ENCODE assay signal across 33 cellular contexts in the genomic region with DNA sequence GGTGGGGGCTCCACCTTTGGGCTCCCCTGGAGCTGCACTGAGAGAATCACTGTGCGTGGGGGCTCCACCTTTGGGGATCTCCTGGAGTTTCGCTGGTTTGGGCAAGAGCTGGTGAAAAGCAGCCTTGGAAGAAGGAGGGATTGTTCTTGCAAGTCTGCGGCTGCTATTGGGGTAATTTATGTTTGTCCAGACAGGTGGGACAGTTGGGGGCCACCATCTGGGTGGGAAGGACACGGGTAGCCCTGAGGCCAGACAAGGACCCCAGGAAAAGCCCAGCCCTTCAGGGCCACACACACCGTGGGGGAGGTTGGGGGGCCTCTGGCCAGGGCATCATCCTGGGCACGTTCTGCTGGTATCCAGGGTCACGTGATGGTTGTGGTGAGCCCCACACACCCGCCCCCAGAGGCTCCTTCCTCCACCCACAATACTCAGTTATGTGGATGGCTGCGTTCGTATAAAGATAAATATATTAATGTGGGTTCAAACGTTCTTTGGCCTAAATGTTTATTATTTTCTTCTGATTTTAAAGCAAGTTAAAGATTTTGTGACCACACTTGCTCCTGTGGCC. TPM values are rescaled to one million over a fixed set of nuclear protein-coding genes. Genes with fewer than 3 reads are reported as not detected.
"Had no signal": no experiment of that assay in that cellular context is flagged by ENCODE, and none has a peak within 500 bp of the region (broad histone marks: within the 10 kb centered on the region; RNA-seq: fewer than 3 reads in every experiment).

No MANE protein-coding gene starts in this region.

- H3K27ac Mint-ChIP-seq: activated B cell treated with CpG ODN at 0.5 μM for 24 hours; activated CD4-positive, alpha-beta T cell treated with anti-CD3 and anti-CD28 coated beads, Interleukin-2, amount 10 ng/mL, durations not matched to agents 24 days and 14 days; activated naive CD4-positive, alpha-beta T cell treated with anti-CD3 and anti-CD28 coated beads for 36 hours; activated naive CD8-positive, alpha-beta T cell; activated T-helper 17 cell treated with anti-CD3 and anti-CD28 coated beads, Interleukin-2, amount 50 U/mL, for 72 hours; T-helper 2 cell treated with Interferon-gamma antibody and Interleukin-4, amounts not matched to agents 5 μg/mL and 100 μg/mL, for 36 hours had no signal

- H3K9me3 ChIP-seq: colonic mucosa, SJCRH30, SK-N-SH had no signal

- H3K4me2 ChIP-seq: SK-N-SH had no signal

- DNase-seq: activated B cell treated with CpG ODN at 0.5 μM for 24 hours; activated CD4-positive, alpha-beta T cell treated with anti-CD3 and anti-CD28 coated beads for 1 hour; activated CD4-positive, alpha-beta T cell treated with anti-CD3 and anti-CD28 coated beads, Interleukin-2, amount 10 ng/mL, durations not matched to agents 24 days and 14 days; activated CD4-positive, alpha-beta T cell treated with anti-CD3 and anti-CD28 coated beads, Interleukin-2, amount 50 U/mL, for 48 hours; activated gamma-delta T cell; activated naive CD4-positive, alpha-beta T cell treated with anti-CD3 and anti-CD28 coated beads for 36 hours; activated T-cell treated with anti-CD3 and anti-CD28 coated beads for 4 hours; activated T-cell treated with anti-CD3 and anti-CD28 coated beads, Interleukin-2, amount 50 U/mL, for 48 hours; amygdala; brain microvascular endothelial cell; cerebellar nuclear complex; colonic mucosa; MV-4-11; NCI-H1105; NCI-H1436; NCI-H1694 treated with DMSO at 0.1 percent for 48 hours; NCI-H2029 treated with DMSO at 0.1 percent for 48 hours; NCI-H345; NCI-H510A; NCI-H526 treated with DMSO at 0.1 percent for 48 hours; NCI-H82; SJCRH30; SK-N-SH had no signal

- H3K4me3 Mint-ChIP-seq: activated B cell treated with CpG ODN at 0.5 μM for 24 hours; activated CD4-positive, alpha-beta T cell treated with anti-CD3 and anti-CD28 coated beads, Interleukin-2, amount 10 ng/mL, durations not matched to agents 24 days and 14 days; activated naive CD4-positive, alpha-beta T cell treated with anti-CD3 and anti-CD28 coated beads for 36 hours; activated naive CD8-positive, alpha-beta T cell; activated T-helper 17 cell treated with anti-CD3 and anti-CD28 coated beads, Interleukin-2, amount 50 U/mL, for 72 hours; T-helper 2 cell treated with Interferon-gamma antibody and Interleukin-4, amounts not matched to agents 5 μg/mL and 100 μg/mL, for 36 hours had no signal

- H3K4me1 ChIP-seq: colonic mucosa, SJCRH30 had no signal

- H3K4me3 ChIP-seq: cardiac muscle cell, colonic mucosa, SJCRH30 had no signal

- H3K36me3 Mint-ChIP-seq: activated naive CD8-positive, alpha-beta T cell had no signal

- H3K36me3 ChIP-seq: brain microvascular endothelial cell, cardiac muscle cell, colonic mucosa, SJCRH30 had no signal

- H3K4me1 Mint-ChIP-seq: activated B cell treated with CpG ODN at 0.5 μM for 24 hours; activated CD4-positive, alpha-beta T cell treated with anti-CD3 and anti-CD28 coated beads, Interleukin-2, amount 10 ng/mL, durations not matched to agents 24 days and 14 days had no signal

- H3K9ac ChIP-seq: SK-N-SH had no signal

- H3K27ac ChIP-seq: brain microvascular endothelial cell, cardiac muscle cell, colonic mucosa, SJCRH30 had no signal

- ATAC-seq: activated T-helper 17 cell treated with anti-CD3 and anti-CD28 coated beads, Interleukin-2, amount 50 U/mL, for 72 hours; Right ventricle myocardium inferior had no signal

- H3K9me3 Mint-ChIP-seq: activated CD4-positive, alpha-beta T cell treated with anti-CD3 and anti-CD28 coated beads, Interleukin-2, amount 10 ng/mL, durations not matched to agents 24 days and 14 days; activated naive CD4-positive, alpha-beta T cell treated with anti-CD3 and anti-CD28 coated beads for 36 hours; activated T-helper 17 cell treated with anti-CD3 and anti-CD28 coated beads, Interleukin-2, amount 50 U/mL, for 72 hours; T-helper 2 cell treated with Interferon-gamma antibody and Interleukin-4, amounts not matched to agents 5 μg/mL and 100 μg/mL, for 36 hours had no signal

- H3K27me3 Mint-ChIP-seq: activated naive CD8-positive, alpha-beta T cell; activated T-helper 17 cell treated with anti-CD3 and anti-CD28 coated beads, Interleukin-2, amount 50 U/mL, for 72 hours had no signal

- H3K27me3 ChIP-seq: brain microvascular endothelial cell, cardiac muscle cell, colonic mucosa had no signal

- H3K9me2 ChIP-seq: SK-N-SH had no signal

RNA-seq across cellular contexts. Expression of a gene that starts 47.7 kb away (rescaled TPM):
- total RNA-seq: activated B cell treated with CpG ODN at 0.5 μM for 24 hours; activated CD4-positive, alpha-beta T cell treated with anti-CD3 and anti-CD28 coated beads, Interleukin-2, amount 10 ng/mL, durations not matched to agents 24 days and 14 days; activated CD8-positive, alpha-beta memory T cell treated with anti-CD3 and anti-CD28 coated beads for 36 hours; activated naive CD4-positive, alpha-beta T cell treated with anti-CD3 and anti-CD28 coated beads for 36 hours; MCF 10A; OCI-LY7; RPMI7951; SJCRH30; T-helper 1 cell treated with Interleukin-12 subunit alpha and Interleukin-12 subunit beta and Interleukin-4 antibody, amounts not matched to agents 30 ng/mL and 1 ng/mL, for 36 hours had no signal
- polyA plus RNA-seq: SK-N-SH had no signal
